In the genomic region with DNA sequence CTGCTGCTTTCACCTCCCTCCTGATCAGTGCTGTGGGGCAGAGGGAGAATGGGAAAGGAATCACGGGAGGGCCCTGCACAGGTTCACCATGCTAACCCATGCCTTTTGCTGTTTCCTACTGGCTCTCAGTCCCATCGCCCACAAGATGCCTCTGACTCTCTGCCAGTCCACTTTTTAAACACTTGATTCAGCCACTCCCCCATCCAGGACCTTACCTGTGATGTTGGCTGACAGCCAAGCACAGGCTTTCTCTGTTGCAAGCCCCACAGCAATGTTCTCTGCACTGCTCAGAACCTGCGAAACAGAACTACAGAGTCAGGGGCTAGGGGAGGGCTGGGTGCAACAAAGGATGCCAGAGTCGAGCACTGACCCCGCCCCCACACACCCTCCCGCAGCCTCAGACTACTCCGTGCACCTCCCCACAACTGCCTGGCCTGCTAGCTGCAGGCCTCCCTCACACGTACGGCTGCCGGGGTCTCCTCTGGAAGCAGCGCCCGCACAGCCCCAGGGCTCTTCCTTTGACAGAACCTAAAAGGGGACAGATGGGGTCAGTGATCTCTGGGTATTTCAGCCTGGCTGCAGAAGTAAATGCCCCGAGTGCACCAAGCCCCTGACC, we compare ENCODE assay signal across 20 cellular contexts. TPM values are rescaled to one million over a fixed set of nuclear protein-coding genes. Genes with fewer than 3 reads are reported as not detected.
DNase-seq lines count a peak whose midpoint lies in the region; ATAC-seq and TF ChIP-seq lines count a peak whose summit lies in the region.
"Had no signal": no experiment of that assay in that cellular context is flagged by ENCODE, and none has a peak within 500 bp of the region (broad histone marks: within the 10 kb centered on the region; RNA-seq: fewer than 3 reads in every experiment).

No MANE protein-coding gene starts in this region.

- H3K9me3 ChIP-seq in left lung, result no peaks in the 10 kb centered on the region
- H3K9me3 ChIP-seq: gastrocnemius medialis, MG63, sigmoid colon had no signal

- H3K27ac ChIP-seq in RWPE1 (peak overlapping the region; percentile 7), left lung (no peak overlapping the region)
- H3K27ac ChIP-seq: gastrocnemius medialis had no signal

- H3K36me3 Mint-ChIP-seq in activated T-cell treated with anti-CD3 and anti-CD28 coated beads, Interleukin-2, amount 50 U/mL, for 24 hours (ENCODE audit: low read depth), result peaks cover 93% of the 10 kb centered on the region

- H3K4me1 ChIP-seq in left lung, result peaks cover 0 to 3% of the 10 kb centered on the region in 2 donors
- H3K4me1 ChIP-seq: gastrocnemius medialis, sigmoid colon had no signal

- H3K4me3 ChIP-seq in H7 (ENCODE audit: insufficient read depth, low read depth, low read length) (no peak overlapping the region), left lung (no peak overlapping the region)
- H3K4me3 ChIP-seq: gastrocnemius medialis, GM12878, MG63, sigmoid colon had no signal

- no peaks in the 10 kb centered on the region for H3K9me3 Mint-ChIP-seq in activated T-cell treated with anti-CD3 and anti-CD28 coated beads, Interleukin-2, amount 50 U/mL, for 24 hours
- H3K9me3 Mint-ChIP-seq: T-helper 2 cell treated with Interferon-gamma antibody and Interleukin-4, amounts not matched to agents 5 μg/mL and 100 μg/mL, for 36 hours had no signal

- POLR2A ChIA-PET in RWPE1 (lab: Yijun Ruan, JAX; ENCODE audit: low non-redundant PET), result no interaction called here

- no peaks in the 10 kb centered on the region for H3K4me1 Mint-ChIP-seq in activated T-cell treated with anti-CD3 and anti-CD28 coated beads, Interleukin-2, amount 50 U/mL, for 24 hours (ENCODE audit: low read depth)

- CTCF ChIA-PET in RWPE1 (lab: Yijun Ruan, JAX), result interaction anchor here (1.5 kb wide), 1 partner anchor 198 kb away, joined by 9 read pairs; no protein-coding TSS in a partner anchor

- ATAC-seq in left lung, result peak; percentile 86
- ATAC-seq: gastrocnemius medialis, GM12878, left ventricle myocardium superior had no signal

- no peak overlapping the region for H3K27ac Mint-ChIP-seq in activated T-cell treated with anti-CD3 and anti-CD28 coated beads, Interleukin-2, amount 50 U/mL, for 24 hours

- intact Hi-C loops in left lung (cut with DNase I), result no loop called here

- DNase-seq in COLO668 (lab: John Stamatoyannopoulos, UW; ENCODE audit: unreplicated experiment) (peak; percentile 9), H7 (peak; percentile 59), RWPE1 (ENCODE audit: low spot score) (no peak), left lung (peak in 1 of 2 donors; percentile 71), SW 1271 (lab: John Stamatoyannopoulos, UW) (no peak), NCI-H2081 treated with DMSO at 0.1 percent for 48 hours (lab: John Stamatoyannopoulos, UW) (no peak)
- DNase-seq in activated T-cell treated with anti-CD3 and anti-CD28 coated beads, Interleukin-2, amount 50 U/mL, for 1 hour, result no peak
- no peak for DNase-seq in activated T-cell treated with anti-CD3 and anti-CD28 coated beads, Interleukin-2, amount 50 U/mL, for 24 hours
- DNase-seq: activated CD4-positive, CD25-positive, alpha-beta regulatory T cell treated with anti-CD3 and anti-CD28 coated beads, Interleukin-2, amount 50 U/mL, for 72 hours; activated gamma-delta T cell treated with Interleukin-2 at 50 U/mL for 16 hours; cortex of kidney; gastrocnemius medialis; GDM1; left ventricle myocardium superior; MG63; NCI-H2081; SHP77; sigmoid colon had no signal

- H3K4me3 Mint-ChIP-seq in activated T-cell treated with anti-CD3 and anti-CD28 coated beads, Interleukin-2, amount 50 U/mL, for 24 hours, result no peak overlapping the region
- H3K4me3 Mint-ChIP-seq: T-helper 2 cell treated with Interferon-gamma antibody and Interleukin-4, amounts not matched to agents 5 μg/mL and 100 μg/mL, for 36 hours had no signal

- peaks cover 40% of the 10 kb centered on the region for H3K36me3 ChIP-seq in H7 (replicated peaks; ENCODE audit: control insufficient read depth, insufficient read depth, low read length)
- H3K36me3 ChIP-seq in left lung, result peaks cover 0 to 100% of the 10 kb centered on the region in 2 donors

- TF ChIP-seq CTCF in RWPE1 (conservative IDR thresholded peaks at IDR 0.05; ENCODE audit: low read depth), result no peak
- no peak for TF ChIP-seq CTCF in left lung (IDR thresholded peaks at IDR 0.05)

- H3K27me3 Mint-ChIP-seq in activated T-cell treated with anti-CD3 and anti-CD28 coated beads, Interleukin-2, amount 50 U/mL, for 24 hours, result no peaks in the 10 kb centered on the region

- no peaks in the 10 kb centered on the region for H3K27me3 ChIP-seq in H7 (ENCODE audit: control insufficient read depth, insufficient read depth, low read length)
- H3K27me3 ChIP-seq in left lung, result no peaks in the 10 kb centered on the region
- H3K27me3 ChIP-seq: gastrocnemius medialis, MG63, sigmoid colon had no signal

RNA-seq across cellular contexts. Expression of a gene that starts 9.1 kb away (rescaled TPM):
- total RNA-seq in H7 (2014; rRNA removed; shearing (Covaris generic)), result 14.3 and 15.9 TPM in 2 replicates
- 10 to 100 TPM; 13.4 to 17.4 TPM for total RNA-seq in left lung

Comparison
In these comparisons a context has a peak if more than half of its experiments do, and no peak if none do; other contexts are left out.
1. DNase-seq: peak in COLO668 (single experiment) and H7 (single experiment); none in RWPE1 (single experiment), SW 1271 (0 of 2), NCI-H2081 treated with DMSO at 0.1 percent for 48 hours (single experiment), activated T-cell treated with anti-CD3 and anti-CD28 coated beads, Interleukin-2, amount 50 U/mL, for 1 hour (single experiment) and activated T-cell treated with anti-CD3 and anti-CD28 coated beads, Interleukin-2, amount 50 U/mL, for 24 hours (single experiment).